Comparison of ENCODE assay signal across 1 cellular context in genomic region chr11:46905806-46906205, GRCh38.
TF ChIP-seq lines count a peak whose summit lies in the region.

No MANE protein-coding gene starts in this region.

TF ChIP-seq in H1, 55 proteins besides CTCF, POLR2A, EP300 and RAD21:
- TF ChIP-seq RXRA (IDR thresholded peaks at IDR 0.05; ENCODE audit: insufficient read depth, low read depth, low read length), result no peak
- TF ChIP-seq GTF2F1 (IDR thresholded peaks at IDR 0.05; ENCODE audit: borderline replicate concordance, low read depth, low read length), result no peak
- TF ChIP-seq CBX5 (IDR thresholded peaks at IDR 0.05; ENCODE audit: low read depth, low read length), result no peak
- TF ChIP-seq JUN (IDR thresholded peaks at IDR 0.05; ENCODE audit: low read depth, low read length), result no peak
- no peak for TF ChIP-seq CHD1 (IDR thresholded peaks at IDR 0.05; ENCODE audit: low read depth, low read length)
- no peak for TF ChIP-seq TBP (IDR thresholded peaks at IDR 0.05; ENCODE audit: low read depth, low read length)
